ENCODE assay signal across 1 cellular context in genomic region chr1:203005395-203006142, GRCh38.
TF ChIP-seq lines count a peak whose summit lies in the region.

No MANE protein-coding gene starts in this region.

TF ChIP-seq in HepG2, 621 proteins besides CTCF, POLR2A, EP300 and RAD21:
- peak; percentile 71; the same call in 1 of the 2 replicates for TF ChIP-seq ZNF362 (CRISPR knock-in tag; IDR thresholded peaks at IDR 0.05; ENCODE audit: borderline replicate concordance)
- peak; percentile 75 for TF ChIP-seq NR2C2 (CRISPR knock-in tag; IDR thresholded peaks at IDR 0.05; ENCODE audit: borderline replicate concordance)
- TF ChIP-seq FOXA3 (CRISPR knock-in tag; IDR thresholded peaks at IDR 0.05): peak; percentile 22; the same call in 1 of the 2 replicates
- TF ChIP-seq NCOA2 (CRISPR knock-in tag; IDR thresholded peaks at IDR 0.05): 0 out of 2 replicates have a peak, but pooled peaks have one; percentile 26
- TF ChIP-seq RBFOX2 (IDR thresholded peaks at IDR 0.05; ENCODE audit: low read depth, low read length): 0 out of 2 replicates have a peak, but pooled peaks have one; percentile 16
- TF ChIP-seq HDAC2 (CRISPR knock-in tag; IDR thresholded peaks at IDR 0.05): peak; percentile 42; the same call in 1 of the 2 replicates
- TF ChIP-seq NR2F1 (CRISPR knock-in tag; IDR thresholded peaks at IDR 0.05): peak; percentile 79 to 90; a peak in 3 of 4 replicates
- peak; percentile 37 for TF ChIP-seq HOXA3 (CRISPR knock-in tag; IDR thresholded peaks at IDR 0.05)
- 0 out of 2 replicates have a peak, but pooled peaks have one; percentile 37 for TF ChIP-seq ZMAT3 (CRISPR knock-in tag; conservative IDR thresholded peaks at IDR 0.05)
- TF ChIP-seq FOXC1 (CRISPR knock-in tag; IDR thresholded peaks at IDR 0.05; ENCODE audit: borderline replicate concordance): peak; percentile 39; the same call in 1 of the 2 replicates
- TF ChIP-seq GATAD2A (CRISPR knock-in tag; IDR thresholded peaks at IDR 0.05): 0 out of 2 replicates have a peak, but pooled peaks have one; percentile 49
- TF ChIP-seq NR2F6 (IDR thresholded peaks at IDR 0.05): peak; percentile 92
- TF ChIP-seq NR2F6 (CRISPR knock-in tag; IDR thresholded peaks at IDR 0.05): peak; percentile 93
- 0 out of 2 replicates have a peak, but pooled peaks have one; percentile 18 for TF ChIP-seq ZNF317 (CRISPR knock-in tag; IDR thresholded peaks at IDR 0.05)
- TF ChIP-seq RXRA (CRISPR knock-in tag; IDR thresholded peaks at IDR 0.05): peak; percentile 50; the same call in 1 of the 2 replicates
- TF ChIP-seq NR2F2 (IDR thresholded peaks at IDR 0.05; ENCODE audit: borderline replicate concordance, low read depth): peak; percentile 67; the same call in 1 of the 2 replicates
- peak; percentile 59; the same call in 1 of the 2 replicates for TF ChIP-seq DMAP1 (CRISPR knock-in tag; IDR thresholded peaks at IDR 0.05)
- peak; percentile 56 for TF ChIP-seq SALL1 (CRISPR knock-in tag; IDR thresholded peaks at IDR 0.05)
- TF ChIP-seq REPIN1 (CRISPR knock-in tag; IDR thresholded peaks at IDR 0.05; ENCODE audit: borderline replicate concordance, low read depth): 0 out of 2 replicates have a peak, but pooled peaks have one; percentile 18
- TF ChIP-seq MYPOP (CRISPR knock-in tag; IDR thresholded peaks at IDR 0.05): 0 out of 2 replicates have a peak, but pooled peaks have one; percentile 34
- peak; percentile 75 for TF ChIP-seq RARA (CRISPR knock-in tag; IDR thresholded peaks at IDR 0.05)
- peak; percentile 86 for TF ChIP-seq CEBPG (CRISPR knock-in tag; IDR thresholded peaks at IDR 0.05)
- peak; percentile 73 for TF ChIP-seq PAXIP1 (CRISPR knock-in tag; conservative IDR thresholded peaks at IDR 0.05)
- 0 out of 2 replicates have a peak, but pooled peaks have one; percentile 43 for TF ChIP-seq MED1 (CRISPR knock-in tag; IDR thresholded peaks at IDR 0.05)
- TF ChIP-seq CEBPB (IDR thresholded peaks at IDR 0.05; ENCODE audit: borderline replicate concordance, low read depth, low read length): peak; percentile 86
- 0 out of 2 replicates have a peak, but pooled peaks have one; percentile 3 for TF ChIP-seq YEATS4 (CRISPR knock-in tag; IDR thresholded peaks at IDR 0.05; ENCODE audit: borderline replicate concordance)
- 0 out of 2 replicates have a peak, but pooled peaks have one; percentile 19 for TF ChIP-seq TFDP2 (CRISPR knock-in tag; IDR thresholded peaks at IDR 0.05)
- TF ChIP-seq SMAD3 (CRISPR knock-in tag; IDR thresholded peaks at IDR 0.05): 0 out of 2 replicates have a peak, but pooled peaks have one; percentile 23
- TF ChIP-seq ARID5B (CRISPR knock-in tag; IDR thresholded peaks at IDR 0.05): 0 out of 2 replicates have a peak, but pooled peaks have one; percentile 42
- TF ChIP-seq ESRRA (CRISPR knock-in tag; IDR thresholded peaks at IDR 0.05; ENCODE audit: low read depth): peak; percentile 36; the same call in 1 of the 2 replicates
- TF ChIP-seq ZFY (CRISPR knock-in tag; IDR thresholded peaks at IDR 0.05): 0 out of 2 replicates have a peak, but pooled peaks have one; percentile 6
- peak; percentile 74 for TF ChIP-seq RXRB (CRISPR knock-in tag; IDR thresholded peaks at IDR 0.05; ENCODE audit: borderline replicate concordance)
- peak; percentile 91 for TF ChIP-seq THRA (CRISPR knock-in tag; IDR thresholded peaks at IDR 0.05; ENCODE audit: borderline replicate concordance)
- peak; percentile 70 for TF ChIP-seq HNF4A (CRISPR knock-in tag; IDR thresholded peaks at IDR 0.05)
- TF ChIP-seq ZNF792 (CRISPR knock-in tag; IDR thresholded peaks at IDR 0.05): peak; percentile 65; the same call in 1 of the 2 replicates
- TF ChIP-seq ZNF331 (CRISPR knock-in tag; IDR thresholded peaks at IDR 0.05): peak; percentile 16; the same call in 1 of the 2 replicates
- TF ChIP-seq ZFX (CRISPR knock-in tag; IDR thresholded peaks at IDR 0.05; ENCODE audit: low read depth): 0 out of 2 replicates have a peak, but pooled peaks have one; percentile 23
- 0 out of 2 replicates have a peak, but pooled peaks have one; percentile 21 for TF ChIP-seq MXD4 (CRISPR knock-in tag; IDR thresholded peaks at IDR 0.05)
